23 cellular contexts compared by ENCODE assay signal in genomic region chr5:1037123-1037670, GRCh38. TPM values are rescaled to one million over a fixed set of nuclear protein-coding genes. Genes with fewer than 3 reads are reported as not detected.
DNase-seq lines count a peak whose midpoint lies in the region; ATAC-seq, FAIRE-seq and TF ChIP-seq lines count a peak whose summit lies in the region.
"Had no signal": no experiment of that assay in that cellular context is flagged by ENCODE, and none has a peak within 500 bp of the region (broad histone marks: within the 10 kb centered on the region; RNA-seq: fewer than 3 reads in every experiment).

No MANE protein-coding gene starts in this region.

- H3K27ac ChIP-seq in HepG2 (ENCODE audit: extremely low read length, insufficient read depth, low read length): no peak overlapping the region
- H3K27ac ChIP-seq: esophagus squamous epithelium, left lung, transverse colon had no signal

- H3K79me2 ChIP-seq in HepG2 (ENCODE audit: insufficient read depth, low read length): no peaks in the 10 kb centered on the region

- in situ Hi-C loops in HepG2 (cut with HindIII; ENCODE audit: extremely low pct_ligation_motif_present, low pct_unique_long_range_greater_than_20kb): no loop called here

- ATAC-seq in HepG2 (peak; percentile 15; the same call in 1 of the 3 replicates), GM18907 (IDR thresholded peaks at IDR 0.05; ENCODE audit: unreplicated experiment) (no peak)
- ATAC-seq: left lung; stimulated activated naive CD8-positive, alpha-beta T cell treated with anti-CD3 and anti-CD28 coated beads, Interleukin-15, Interleukin-2, amounts not matched to agents 100 U/mL and 50 U/mL, for 24 hours; T-cell had no signal

- no peaks in the 10 kb centered on the region for H3K4me1 ChIP-seq in HepG2 (ENCODE audit: insufficient read depth, low read length)
- H3K4me1 ChIP-seq: esophagus squamous epithelium, left lung, transverse colon had no signal

- no peak overlapping the region for H3K9ac ChIP-seq in HepG2 (ENCODE audit: insufficient read depth, low read depth, low read length)

- BruUV-seq in HepG2 (replicated peaks; lab: Mats Ljungman, UMichigan): no TSS peak

- DNase-seq in 8988T: peak; percentile 28
- DNase-seq in D721Med (ENCODE audit: insufficient read length, low spot score): peak; percentile 9
- DNase-seq in NCI-H69 (lab: John Stamatoyannopoulos, UW): peak; percentile 38
- DNase-seq in HepG2 (ENCODE audit: low spot score): no peak
- DNase-seq in medulla oblongata (ENCODE audit: extremely low spot score): no peak
- DNase-seq in CD1c-positive myeloid dendritic cell (ENCODE audit: extremely low spot score): no peak
- DNase-seq in D341Med (ENCODE audit: low spot score): no peak
- DNase-seq: activated CD4-positive, alpha-beta T cell treated with anti-CD3 and anti-CD28 coated beads, Interleukin-2, amount 10 ng/mL, durations not matched to agents 24 days and 14 days; activated CD8-positive, alpha-beta memory T cell treated with anti-CD3 and anti-CD28 coated beads, Interleukin-2, amount 50 U/mL, for 48 hours; activated effector memory CD4-positive, alpha-beta T cell treated with Interleukin-2 at 50 U/mL for 16 hours; esophagus squamous epithelium; Karpas-422; NCI-H1048; NCI-H226; stimulated activated CD4-positive, alpha-beta T cell treated with anti-CD3 and anti-CD28 coated beads, Interleukin-1b, Interleukin-23, amount 100 ng/mL, for 48 hours; stimulated activated naive CD8-positive, alpha-beta T cell treated with anti-CD3 and anti-CD28 coated beads, Interleukin-15, Interleukin-2, amounts not matched to agents 100 U/mL and 50 U/mL, for 24 hours; T-cell; transverse colon had no signal

- H4K20me1 ChIP-seq in HepG2 (ENCODE audit: insufficient read depth, low read length): no peaks in the 10 kb centered on the region

- CTCF ChIA-PET in HepG2 (lab: Yijun Ruan, JAX; ENCODE audit: low intra/inter-chr PET ratio, low total read pairs): no interaction called here

- no peaks in the 10 kb centered on the region for H3K36me3 ChIP-seq in HepG2 (replicated peaks in 1 of 2; ENCODE audit: control insufficient read depth in 1 of 2, insufficient read depth in 2 of 2, low read length in 2 of 2)
- H3K36me3 ChIP-seq: esophagus squamous epithelium, left lung, transverse colon had no signal

- no peak overlapping the region for H3K4me3 ChIP-seq in HepG2 (replicated peaks in 1 of 3; ENCODE audit: insufficient read depth in 1 of 3, low read depth in 2 of 3, low read length in 3 of 3)
- H3K4me3 ChIP-seq: esophagus squamous epithelium, left lung, transverse colon had no signal

- TF ChIP-seq RAD21 in HepG2 (CRISPR knock-in tag; IDR thresholded peaks at IDR 0.05): no peak

- no peak for FAIRE-seq in D721Med (lab: Jason Lieb, UNC)
- no peak for FAIRE-seq in HepG2 (lab: Jason Lieb, UNC)
- FAIRE-seq: H1 had no signal

- intact Hi-C loops in HepG2 (cut with micrococcal nuclease; ENCODE audit: unreplicated experiment): no loop called here

- no peak for TF ChIP-seq EP300 in HepG2 (IDR thresholded peaks at IDR 0.05; ENCODE audit: low read depth in 2 of 2, low read length in 2 of 2)
- TF ChIP-seq EP300 in HepG2 (CRISPR knock-in tag; IDR thresholded peaks at IDR 0.05; ENCODE audit: borderline replicate concordance): no peak

- 10% methylated on average over 2 of the region's 16 CpGs for WGBS in HepG2 (ENCODE audit: low lambda C conversion rate)

- POLR2A ChIA-PET in HepG2 (lab: Yijun Ruan, JAX): no interaction called here

- H3K9me3 ChIP-seq in HepG2 (ENCODE audit: low read length): no peaks in the 10 kb centered on the region
- H3K9me3 ChIP-seq: esophagus squamous epithelium, left lung, transverse colon had no signal

- no peak for TF ChIP-seq POLR2A in HepG2 (IDR thresholded peaks at IDR 0.05; ENCODE audit: insufficient read depth in 1 of 2, low read depth in 2 of 2, low read length in 2 of 2)

- peaks cover 0 to 3% of the 10 kb centered on the region in 2 experiments; a peak in 2 of 5 replicates for H3K27me3 ChIP-seq in HepG2 (ENCODE audit: control insufficient read depth in 1 of 2, insufficient read depth in 2 of 2, low read length in 2 of 2)
- H3K27me3 ChIP-seq: left lung, transverse colon had no signal

- H3K4me2 ChIP-seq in HepG2 (ENCODE audit: low read depth, low read length): no peak overlapping the region

- no peak overlapping the region for H2AFZ ChIP-seq in HepG2 (ENCODE audit: low read length)

- TF ChIP-seq CTCF in D721Med (IDR thresholded peaks at IDR 0.05; ENCODE audit: insufficient read depth, missing control alignments) (no peak), HepG2 (CRISPR knock-in tag; IDR thresholded peaks at IDR 0.05) (no peak)

TF ChIP-seq in HepG2, 621 proteins besides CTCF, POLR2A, EP300 and RAD21:
- TF ChIP-seq PITX1 (CRISPR knock-in tag; IDR thresholded peaks at IDR 0.05) (no peak), ZNF839 (CRISPR knock-in tag; IDR thresholded peaks at IDR 0.05; ENCODE audit: borderline replicate concordance) (no peak), ZNF24 (IDR thresholded peaks at IDR 0.05) (no peak), HDAC1 (CRISPR knock-in tag; IDR thresholded peaks at IDR 0.05) (no peak), GFI1 (CRISPR knock-in tag; IDR thresholded peaks at IDR 0.05; ENCODE audit: borderline replicate concordance) (no peak), GATAD2A (CRISPR knock-in tag; IDR thresholded peaks at IDR 0.05) (no peak), ZNF720 (CRISPR knock-in tag; IDR thresholded peaks at IDR 0.05) (no peak), RARA (CRISPR knock-in tag; IDR thresholded peaks at IDR 0.05) (no peak), ZNF451 (CRISPR knock-in tag; IDR thresholded peaks at IDR 0.05) (no peak), ZNF788 (CRISPR knock-in tag; IDR thresholded peaks at IDR 0.05; ENCODE audit: borderline replicate concordance) (no peak), CERS6 (CRISPR knock-in tag; IDR thresholded peaks at IDR 0.05) (no peak), NFATC3 (CRISPR knock-in tag; IDR thresholded peaks at IDR 0.05) (no peak), ZZZ3 (CRISPR knock-in tag; IDR thresholded peaks at IDR 0.05; ENCODE audit: borderline replicate concordance) (no peak), RBAK (CRISPR knock-in tag; IDR thresholded peaks at IDR 0.05) (no peak), ZNF878 (CRISPR knock-in tag; IDR thresholded peaks at IDR 0.05) (no peak), ZNF138 (CRISPR knock-in tag; IDR thresholded peaks at IDR 0.05; ENCODE audit: low read depth) (no peak), ZNF354B (CRISPR knock-in tag; IDR thresholded peaks at IDR 0.05) (no peak), AGO1 (IDR thresholded peaks at IDR 0.05; ENCODE audit: low read depth, low read length, poor library complexity, severe bottlenecking) (no peak), ZSCAN5A (CRISPR knock-in tag; IDR thresholded peaks at IDR 0.05; ENCODE audit: borderline replicate concordance) (no peak)

RNA-seq across cellular contexts. Expression of gene NKD2, which starts 28.6 kb away (rescaled TPM):
- total RNA-seq in HepG2 (2016; rRNA removed; fragmentation: Illumina TruSeq; extraction: Trizol): 0.53 and 0.94 TPM in 2 replicates
- total RNA-seq in HepG2 (2016; cell fraction: cytosol; rRNA removed; fragmentation: Illumina TruSeq; extraction: Trizol; ENCODE audit: low read depth): 0.26 and 0.91 TPM in 2 replicates
- 0.77 and 1.1 TPM in 2 replicates for total RNA-seq in HepG2 (2016; cell fraction: insoluble cytoplasmic fraction; rRNA removed; fragmentation: Illumina TruSeq; extraction: Trizol)
- 0.48 and 0.90 TPM in 2 replicates for total RNA-seq in HepG2 (2016; cell fraction: membrane; rRNA removed; fragmentation: Illumina TruSeq; extraction: Trizol)
- 0.81 and 2.0 TPM in 2 replicates for total RNA-seq in HepG2 (2016; cell fraction: nucleus; rRNA removed; fragmentation: Illumina TruSeq; extraction: Trizol)
- 0.81 and 0.82 TPM in 2 replicates for polyA plus RNA-seq in HepG2 (2011; rRNA removed)
- polyA plus RNA-seq in HepG2 (2011; cell fraction: cytosol; rRNA removed): 0.13 and 0.70 TPM in 2 replicates
- 10.6 and 14.1 TPM in 2 replicates for polyA plus RNA-seq in HepG2 (2011; cell fraction: nucleus; rRNA removed)
- polyA plus RNA-seq in HepG2 (2012): 0.39 and 0.79 TPM in 2 replicates
- 0.59 and 0.60 TPM in 2 replicates for polyA plus RNA-seq in HepG2 (2016; cell fraction: cytosol; fragmentation: Illumina TruSeq; extraction: Trizol; ENCODE audit: low read depth)
- polyA plus RNA-seq in HepG2 (2016; cell fraction: insoluble cytoplasmic fraction; fragmentation: Illumina TruSeq; extraction: Trizol; ENCODE audit: low read depth): 1.1 and 1.2 TPM in 2 replicates
- 0.76 and 0.84 TPM in 2 replicates for polyA plus RNA-seq in HepG2 (2016; cell fraction: membrane; fragmentation: Illumina TruSeq; extraction: Trizol; ENCODE audit: low read depth)
- polyA plus RNA-seq in HepG2 (2016; cell fraction: nucleus; fragmentation: Illumina TruSeq; extraction: Trizol; ENCODE audit: insufficient read depth, low read depth): 5.1 and 6.3 TPM in 2 replicates
- polyA minus RNA-seq in HepG2 (2011; rRNA and poly(A)+ RNA removed; ENCODE audit: low replicate concordance): 1.6 TPM in 1 of 2 replicates, not detected in the other
- 0.30 and 0.62 TPM in 2 replicates for polyA minus RNA-seq in HepG2 (2011; cell fraction: cytosol; rRNA and poly(A)+ RNA removed)
- polyA minus RNA-seq in HepG2 (2011; cell fraction: nucleus; rRNA and poly(A)+ RNA removed): 0.62 and 1.0 TPM in 2 replicates
- total RNA-seq: osteocyte had no signal
- polyA plus RNA-seq: CD8-positive, alpha-beta memory T cell had no signal

Comparison
In these comparisons a context has a peak if more than half of its experiments do, and no peak if none do; other contexts are left out.
1. DNase-seq: peak in 8988T (single experiment), D721Med (single experiment) and NCI-H69 (single experiment); none in HepG2 (single experiment), medulla oblongata (single experiment), CD1c-positive myeloid dendritic cell (single experiment) and D341Med (single experiment).